8 cellular contexts compared by ENCODE assay signal in genomic region chr7:118183254-118183585, GRCh38. TPM values are rescaled to one million over a fixed set of nuclear protein-coding genes. Genes with fewer than 3 reads are reported as not detected.
DNase-seq lines count a peak whose midpoint lies in the region; ATAC-seq and TF ChIP-seq lines count a peak whose summit lies in the region.

No MANE protein-coding gene starts in this region.

- H2BK15ac ChIP-seq in mesendoderm (replicated peaks; ENCODE audit: low read depth), result no peak overlapping the region

- H4K5ac ChIP-seq in mesendoderm (ENCODE audit: low read length), result peak overlapping the region; percentile 96

- peak; percentile 61 for DNase-seq in DMS 273 (lab: John Stamatoyannopoulos, UW; ENCODE audit: unreplicated experiment)
- no peak for DNase-seq in DMS 273 treated with DMSO at 0.1 percent for 48 hours (lab: John Stamatoyannopoulos, UW)
- DNase-seq in MG63, result no peak
- DNase-seq in breast epithelium (ENCODE audit: low spot score in 2 of 2), result no peak
- peak; percentile 11 for DNase-seq in mesendoderm
- DNase-seq in aorta, result no peak
- no peak for DNase-seq in mesenteric fat pad (ENCODE audit: low spot score)

- peak overlapping the region; percentile 91 to 94 for H3K27ac ChIP-seq in breast epithelium
- peak overlapping the region; percentile 27 for H3K27ac ChIP-seq in mesendoderm (ENCODE audit: low read depth, low read length)
- H3K27ac ChIP-seq in aorta (ENCODE audit: low read depth in 1 of 2, low read length in 2 of 2), result peak overlapping the region; percentile 93 to 97

- peak overlapping the region; percentile 89 for H2AK5ac ChIP-seq in mesendoderm (ENCODE audit: low read length)

- peak overlapping the region; percentile 91 for H3K56ac ChIP-seq in mesendoderm (ENCODE audit: low read length)

- H3K4me1 ChIP-seq in breast epithelium, result peaks cover 0 to 7% of the 10 kb centered on the region in 2 donors
- no peaks in the 10 kb centered on the region for H3K4me1 ChIP-seq in mesendoderm (ENCODE audit: control insufficient read depth, low read depth, low read length)
- H3K4me1 ChIP-seq in aorta (ENCODE audit: control insufficient read depth in 1 of 2, insufficient read depth in 2 of 2, low read length in 2 of 2), result no peaks in the 10 kb centered on the region

- H3K79me1 ChIP-seq in mesendoderm (ENCODE audit: low read length), result peaks cover 3% of the 10 kb centered on the region

- no peak overlapping the region for H2BK5ac ChIP-seq in mesendoderm (ENCODE audit: low read length)

- H3K9me3 ChIP-seq in MG63 (no peaks in the 10 kb centered on the region), breast epithelium (no peaks in the 10 kb centered on the region), aorta (ENCODE audit: control insufficient read depth, low read length) (no peaks in the 10 kb centered on the region)

- no CpG with 5 or more reads among the region's 7 CpGs for WGBS in mesendoderm (ENCODE audit: extremely low coverage, insufficient coverage, low lambda C conversion rate)
- 2% methylated on average over 7 of the region's 7 CpGs for WGBS in aorta, 2 donors

- no peak overlapping the region for H2BK120ac ChIP-seq in mesendoderm (ENCODE audit: low read depth, low read length)

- peak overlapping the region; percentile 90 for H3K4me3 ChIP-seq in MG63
- peak overlapping the region; percentile 77 to 92 (median 84) for H3K4me3 ChIP-seq in breast epithelium
- H3K4me3 ChIP-seq in mesendoderm (ENCODE audit: low read length), result peak overlapping the region; percentile 90
- peak overlapping the region; percentile 71 to 100 for H3K4me3 ChIP-seq in aorta (ENCODE audit: low read length in 2 of 2)

- intact Hi-C loops in breast epithelium (cut with DNase I; ENCODE audit: low total_unique reads), result no loop called here
- intact Hi-C loops in aorta (cut with DNase I), result no loop called here

- H4K8ac ChIP-seq in mesendoderm (ENCODE audit: low read depth, low read length), result peak overlapping the region; percentile 99

- H3K36me3 ChIP-seq in MG63 (peaks cover 30% of the 10 kb centered on the region), breast epithelium (no peaks in the 10 kb centered on the region), mesendoderm (ENCODE audit: control insufficient read depth, insufficient read depth, low read length) (no peaks in the 10 kb centered on the region), aorta (ENCODE audit: control insufficient read depth in 1 of 2, insufficient read depth in 2 of 2, low read length in 1 of 2) (no peaks in the 10 kb centered on the region)

- no peak for TF ChIP-seq CTCF in breast epithelium (IDR thresholded peaks at IDR 0.05)

- H3K9ac ChIP-seq in mesendoderm (ENCODE audit: low read length), result peak overlapping the region; percentile 94

- peak overlapping the region; percentile 72 for H3K18ac ChIP-seq in mesendoderm (ENCODE audit: low read length)

- H3K79me2 ChIP-seq in mesendoderm (ENCODE audit: control insufficient read depth, insufficient read depth, low read length), result peaks cover 17% of the 10 kb centered on the region

- H3K27me3 ChIP-seq in MG63 (no peaks in the 10 kb centered on the region), breast epithelium (no peaks in the 10 kb centered on the region), mesendoderm (ENCODE audit: insufficient read depth, low read length, poor library complexity) (no peaks in the 10 kb centered on the region), aorta (ENCODE audit: control insufficient read depth in 1 of 2, insufficient read depth in 2 of 2, low read length in 1 of 2) (no peaks in the 10 kb centered on the region)

- H3K4ac ChIP-seq in mesendoderm (ENCODE audit: low read depth, low read length), result peak overlapping the region; percentile 37

- peak overlapping the region; percentile 83 for H3K4me2 ChIP-seq in mesendoderm (ENCODE audit: low read length)

- no peak overlapping the region for H3K23ac ChIP-seq in mesendoderm (ENCODE audit: low read length)

- no peak for TF ChIP-seq POLR2A in breast epithelium (IDR thresholded peaks at IDR 0.05)

- ATAC-seq in aorta (ENCODE audit: low FRiP score) (no peak), GM19324 (IDR thresholded peaks at IDR 0.05; ENCODE audit: low FRiP score, unreplicated experiment) (no peak)

RNA-seq across cellular contexts. Expression of gene LSM8, which starts 0.7 kb away (rescaled TPM):
- total RNA-seq in MG63 (2014; rRNA removed; shearing (Covaris generic); ENCODE audit: low replicate concordance), result 28.0 and 38.8 TPM in 2 replicates
- total RNA-seq in breast epithelium, result 10 to 100 TPM; 34.7 to 52.3 (median 49.9) TPM
- 52.0 TPM for polyA plus RNA-seq in mesendoderm (2013, experiment 1 of 2)
- 51.4 TPM for polyA plus RNA-seq in mesendoderm (2013, experiment 2 of 2)
- total RNA-seq in aorta, result 10 to 100 TPM; 26.9 to 31.3 TPM
- 10 to 100 TPM; 25.9 to 29.9 TPM for polyA plus RNA-seq in aorta
- 25.8 TPM for total RNA-seq in mesenteric fat pad

RNA-seq across cellular contexts. Expression of gene ANKRD7, which starts 41.3 kb away (rescaled TPM):
- total RNA-seq in MG63 (2014; rRNA removed; shearing (Covaris generic); ENCODE audit: low replicate concordance), result not detected in 2 replicates
- under 1 TPM in 2 of 3 donors, not detected in 1; 0.32 to 0.73 TPM for total RNA-seq in breast epithelium
- not detected for polyA plus RNA-seq in mesendoderm (2013, experiment 1 of 2)
- not detected for polyA plus RNA-seq in mesendoderm (2013, experiment 2 of 2)
- total RNA-seq in aorta, result under 1 TPM in 1 of 2 donors, not detected in 1; 0.65 TPM
- polyA plus RNA-seq in aorta, result 1 to 10 TPM in 1 of 2 donors, not detected in 1; 6.3 TPM
- not detected for total RNA-seq in mesenteric fat pad

Comparison
In these comparisons a context has a peak if more than half of its experiments do, and no peak if none do; other contexts are left out.
1. DNase-seq: peak in DMS 273 (single experiment) and mesendoderm (single experiment); none in DMS 273 treated with DMSO at 0.1 percent for 48 hours (single experiment), MG63 (single experiment), breast epithelium (0 of 2), aorta (0 of 2) and mesenteric fat pad (single experiment).
2. H3K27ac ChIP-seq: peak in every context shown above with its lines; median percentile 95 in aorta; 92 in breast epithelium; 27 in mesendoderm.
3. Peak in every context shown above with its lines, with median percentiles within 50 percentile points of each other: H3K4me3 ChIP-seq.